Comparison of ENCODE assay signal across 1 cellular context in genomic region chrX:1466232-1466661, GRCh38.
TF ChIP-seq lines count a peak whose summit lies in the region.

No MANE protein-coding gene starts in this region.

TF ChIP-seq in GM23338, 12 proteins besides CTCF, POLR2A, EP300 and RAD21 (continued from another document):
- TF ChIP-seq ZNF462 (CRISPR knock-in tag; IDR thresholded peaks at IDR 0.05) = no peak
- no peak for TF ChIP-seq JUNB (IDR thresholded peaks at IDR 0.05; ENCODE audit: unreplicated experiment)
- TF ChIP-seq CREB1 (CRISPR knock-in tag; IDR thresholded peaks at IDR 0.05; ENCODE audit: low read depth) = no peak
- no peak for TF ChIP-seq ZNF114 (CRISPR knock-in tag; IDR thresholded peaks at IDR 0.05)
- TF ChIP-seq EZH2 (IDR thresholded peaks at IDR 0.05; ENCODE audit: low read depth, unreplicated experiment) = no peak
- no peak for TF ChIP-seq NANOG (IDR thresholded peaks at IDR 0.05; ENCODE audit: borderline replicate concordance)
- TF ChIP-seq ZNF331 (CRISPR knock-in tag; IDR thresholded peaks at IDR 0.05; ENCODE audit: low read depth) = no peak
- no peak for TF ChIP-seq POLR2AphosphoS5 (IDR thresholded peaks at IDR 0.05; ENCODE audit: low read depth)
- no peak for TF ChIP-seq STAT1 (IDR thresholded peaks at IDR 0.05; ENCODE audit: unreplicated experiment)
- no peak for TF ChIP-seq EZH2phosphoT487 (IDR thresholded peaks at IDR 0.05; ENCODE audit: unreplicated experiment)
